In the genomic region with DNA sequence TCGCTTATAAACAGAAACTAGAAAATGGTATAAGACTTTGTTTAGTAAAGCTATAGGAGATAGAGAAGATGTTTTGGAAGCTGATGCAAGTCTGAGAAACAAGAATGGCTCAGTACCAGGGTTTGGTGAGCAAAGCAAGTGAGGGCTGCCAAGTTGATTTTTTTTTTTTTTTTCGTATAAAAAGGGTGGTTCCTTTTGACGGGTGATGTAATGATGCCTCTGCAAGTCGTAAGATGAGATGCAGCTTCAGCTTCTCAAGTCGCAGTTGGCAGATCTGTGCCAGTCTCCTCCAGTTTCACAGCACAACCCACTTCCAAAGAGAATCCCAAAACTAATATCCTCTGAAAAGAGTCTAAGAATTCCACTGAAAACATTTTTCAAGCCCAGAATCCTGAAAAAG, we compare ENCODE assay signal across 23 cellular contexts.
"Had no signal": no experiment of that assay in that cellular context is flagged by ENCODE, and none has a peak within 500 bp of the region (broad histone marks: within the 10 kb centered on the region; RNA-seq: fewer than 3 reads in every experiment).

No MANE protein-coding gene starts in this region.

- H3K4me3 Mint-ChIP-seq: activated CD4-positive, alpha-beta memory T cell treated with anti-CD3 and anti-CD28 coated beads, Interleukin-2, amount 10 ng/mL, durations not matched to agents 7 days and 5 days; activated CD8-positive, alpha-beta memory T cell treated with anti-CD3 and anti-CD28 coated beads, Interleukin-2, amount 10 ng/mL, durations not matched to agents 7 days and 5 days; activated naive CD8-positive, alpha-beta T cell treated with anti-CD3 and anti-CD28 coated beads, Interleukin-2, amount 10 ng/mL, durations not matched to agents 7 days and 5 days; central memory CD8-positive, alpha-beta T cell; natural killer cell treated with Interleukin-12 subunit alpha and Interleukin-12 subunit beta and Interleukin-15 and Interleukin-18, amount 100 ng/mL, for 72 hours; stimulated activated memory B cell treated with anti-CD40 and anti-IgM and Interleukin-4, amounts not matched to agents 10 μg/mL and 1 μg/mL and 100 μg/mL, for 72 hours had no signal

- H3K36me3 ChIP-seq: esophagus muscularis mucosa, neutrophil, spleen, upper lobe of right lung had no signal

- H3K79me2 ChIP-seq: hepatocyte, parathyroid adenoma had no signal

- H3K27ac ChIP-seq: body of pancreas, esophagus muscularis mucosa, foreskin keratinocyte, hepatocyte, neutrophil, parathyroid adenoma, spleen, upper lobe of right lung had no signal

- DNase-seq: activated CD4-positive, alpha-beta memory T cell treated with anti-CD3 and anti-CD28 coated beads, Interleukin-2, amount 10 ng/mL, durations not matched to agents 7 days and 5 days; activated CD4-positive, alpha-beta T cell treated with anti-CD3 and anti-CD28 coated beads for 48 hours; activated CD4-positive, CD25-positive, alpha-beta regulatory T cell; activated CD8-positive, alpha-beta memory T cell treated with anti-CD3 and anti-CD28 coated beads, Interleukin-2, amount 10 ng/mL, durations not matched to agents 7 days and 5 days; activated naive CD4-positive, alpha-beta T cell; activated naive CD8-positive, alpha-beta T cell treated with anti-CD3 and anti-CD28 coated beads, Interleukin-2, amount 10 ng/mL, durations not matched to agents 7 days and 5 days; body of pancreas; cortex of kidney; effector CD4-positive, alpha-beta T cell; foreskin keratinocyte; mesendoderm; spleen; stimulated activated CD4-positive, alpha-beta T cell treated with anti-CD3 and anti-CD28 coated beads, Interleukin-4, amount 100 ng/mL, for 4 hours; T-helper 9 cell; upper lobe of right lung had no signal

- H3K36me3 Mint-ChIP-seq: activated CD8-positive, alpha-beta memory T cell treated with anti-CD3 and anti-CD28 coated beads, Interleukin-2, amount 10 ng/mL, durations not matched to agents 7 days and 5 days; activated naive CD8-positive, alpha-beta T cell treated with anti-CD3 and anti-CD28 coated beads, Interleukin-2, amount 10 ng/mL, durations not matched to agents 7 days and 5 days; natural killer cell treated with Interleukin-12 subunit alpha and Interleukin-12 subunit beta and Interleukin-15 and Interleukin-18, amount 100 ng/mL, for 72 hours; stimulated activated memory B cell treated with anti-CD40 and anti-IgM and Interleukin-4, amounts not matched to agents 10 μg/mL and 1 μg/mL and 100 μg/mL, for 72 hours had no signal

- H3K4me2 ChIP-seq: hepatocyte had no signal

- H3K9ac ChIP-seq: parathyroid adenoma had no signal

- H3K27me3 ChIP-seq: esophagus muscularis mucosa, neutrophil, upper lobe of right lung had no signal

- ATAC-seq: activated CD8-positive, alpha-beta memory T cell treated with anti-CD3 and anti-CD28 coated beads, Interleukin-2, amount 10 ng/mL, durations not matched to agents 7 days and 5 days; body of pancreas; foreskin keratinocyte; natural killer cell treated with Interleukin-12 subunit alpha and Interleukin-12 subunit beta and Interleukin-15 and Interleukin-18, amount 100 ng/mL, for 72 hours; sciatic nerve; stimulated activated memory B cell treated with anti-CD40 and anti-IgM and Interleukin-4, amounts not matched to agents 10 μg/mL and 1 μg/mL and 100 μg/mL, for 72 hours; upper lobe of right lung had no signal

- H3K27me3 Mint-ChIP-seq: activated CD4-positive, alpha-beta memory T cell treated with anti-CD3 and anti-CD28 coated beads, Interleukin-2, amount 10 ng/mL, durations not matched to agents 7 days and 5 days; activated CD8-positive, alpha-beta memory T cell treated with anti-CD3 and anti-CD28 coated beads, Interleukin-2, amount 10 ng/mL, durations not matched to agents 7 days and 5 days; activated naive CD8-positive, alpha-beta T cell treated with anti-CD3 and anti-CD28 coated beads, Interleukin-2, amount 10 ng/mL, durations not matched to agents 7 days and 5 days; stimulated activated memory B cell treated with anti-CD40 and anti-IgM and Interleukin-4, amounts not matched to agents 10 μg/mL and 1 μg/mL and 100 μg/mL, for 72 hours had no signal

- H3K9me3 Mint-ChIP-seq: activated CD4-positive, alpha-beta memory T cell treated with anti-CD3 and anti-CD28 coated beads, Interleukin-2, amount 10 ng/mL, durations not matched to agents 7 days and 5 days; activated naive CD8-positive, alpha-beta T cell treated with anti-CD3 and anti-CD28 coated beads, Interleukin-2, amount 10 ng/mL, durations not matched to agents 7 days and 5 days; central memory CD8-positive, alpha-beta T cell; natural killer cell treated with Interleukin-12 subunit alpha and Interleukin-12 subunit beta and Interleukin-15 and Interleukin-18, amount 100 ng/mL, for 72 hours had no signal

- H3K4me3 ChIP-seq: body of pancreas, esophagus muscularis mucosa, hepatocyte, spleen, upper lobe of right lung had no signal

- H3K4me1 Mint-ChIP-seq: activated CD4-positive, alpha-beta memory T cell treated with anti-CD3 and anti-CD28 coated beads, Interleukin-2, amount 10 ng/mL, durations not matched to agents 7 days and 5 days; activated CD8-positive, alpha-beta memory T cell treated with anti-CD3 and anti-CD28 coated beads, Interleukin-2, amount 10 ng/mL, durations not matched to agents 7 days and 5 days; activated naive CD8-positive, alpha-beta T cell treated with anti-CD3 and anti-CD28 coated beads, Interleukin-2, amount 10 ng/mL, durations not matched to agents 7 days and 5 days; central memory CD8-positive, alpha-beta T cell; stimulated activated memory B cell treated with anti-CD40 and anti-IgM and Interleukin-4, amounts not matched to agents 10 μg/mL and 1 μg/mL and 100 μg/mL, for 72 hours had no signal

- H3K27ac Mint-ChIP-seq: activated CD4-positive, alpha-beta memory T cell treated with anti-CD3 and anti-CD28 coated beads, Interleukin-2, amount 10 ng/mL, durations not matched to agents 7 days and 5 days; activated CD8-positive, alpha-beta memory T cell treated with anti-CD3 and anti-CD28 coated beads, Interleukin-2, amount 10 ng/mL, durations not matched to agents 7 days and 5 days; activated naive CD8-positive, alpha-beta T cell treated with anti-CD3 and anti-CD28 coated beads, Interleukin-2, amount 10 ng/mL, durations not matched to agents 7 days and 5 days; natural killer cell treated with Interleukin-12 subunit alpha and Interleukin-12 subunit beta and Interleukin-15 and Interleukin-18, amount 100 ng/mL, for 72 hours; stimulated activated memory B cell treated with anti-CD40 and anti-IgM and Interleukin-4, amounts not matched to agents 10 μg/mL and 1 μg/mL and 100 μg/mL, for 72 hours had no signal

- H3K4me1 ChIP-seq: body of pancreas, esophagus muscularis mucosa, foreskin keratinocyte, parathyroid adenoma, spleen, upper lobe of right lung had no signal

- H2AFZ ChIP-seq: hepatocyte, parathyroid adenoma had no signal

- H3K9me3 ChIP-seq: body of pancreas, esophagus muscularis mucosa, neutrophil, spleen, upper lobe of right lung had no signal
